In the genomic region with DNA sequence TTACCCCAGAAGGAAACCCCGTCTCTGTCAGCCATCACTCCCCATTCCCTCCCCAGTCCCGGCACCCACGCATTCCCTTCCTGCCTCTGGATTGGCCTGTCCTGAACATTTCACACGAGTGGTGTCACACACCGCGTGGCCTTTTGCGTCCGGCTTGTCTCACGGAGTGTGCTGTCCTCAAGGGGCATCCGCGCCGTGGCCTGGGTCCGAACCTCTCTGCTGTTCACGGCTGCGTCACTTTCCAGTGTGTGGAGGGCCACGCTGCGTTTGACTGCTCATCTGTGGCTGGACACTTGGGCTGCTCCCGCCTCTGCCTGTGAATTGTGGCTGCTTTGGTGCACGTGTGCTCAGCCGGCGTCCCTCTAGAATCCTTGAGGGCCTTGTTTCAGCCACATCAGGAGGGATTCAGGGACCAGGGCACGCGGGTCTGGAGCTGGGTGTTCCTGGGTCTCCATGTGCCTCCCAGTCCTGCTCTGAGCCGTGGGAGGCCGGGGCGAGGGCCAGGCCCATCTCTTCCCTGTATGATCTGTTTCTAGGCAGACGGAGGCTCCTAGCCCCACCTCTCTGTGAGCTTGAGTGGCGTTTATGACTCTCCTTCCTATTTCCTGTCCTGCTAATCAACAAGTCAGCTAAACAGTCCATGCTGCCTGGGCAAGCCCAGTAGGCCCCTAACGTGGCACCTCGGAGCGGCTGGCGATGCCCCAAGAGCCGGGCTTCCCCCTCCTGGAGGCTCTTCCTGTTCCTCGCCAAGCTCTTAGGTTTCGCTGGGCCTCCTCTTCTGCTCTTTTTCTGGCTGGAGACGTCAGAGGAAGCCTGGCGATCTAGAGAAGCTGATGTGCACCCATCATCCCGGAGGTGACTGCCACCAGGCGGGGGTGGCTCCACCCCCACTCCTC, we compare ENCODE assay signal across 8 cellular contexts. TPM values are rescaled to one million over a fixed set of nuclear protein-coding genes. Genes with fewer than 3 reads are reported as not detected.
A peak's percentile ranks its signal among the peaks of the same experiment; 100 is the strongest.
DNase-seq lines count a peak whose midpoint lies in the region; ATAC-seq and TF ChIP-seq lines count a peak whose summit lies in the region.

No MANE protein-coding gene starts in this region.

- H3K4me3 Mint-ChIP-seq in activated CD4-positive, alpha-beta T cell treated with anti-CD3 and anti-CD28 coated beads, Interleukin-2, amount 10 ng/mL, durations not matched to agents 24 days and 14 days: peak overlapping the region; percentile 82
- H3K4me3 Mint-ChIP-seq in natural killer cell treated with Interleukin-12 subunit alpha and Interleukin-12 subunit beta and Interleukin-15 and Interleukin-18, amount 100 ng/mL, for 72 hours: peak overlapping the region; percentile 43

- TF ChIP-seq POLR2A in erythroblast (IDR thresholded peaks at IDR 0.05; ENCODE audit: low read length): peak; percentile 62

- no peaks in the 10 kb centered on the region for H3K9me3 ChIP-seq in BLaER1 treated with 17β-estradiol and CSF1 and Interleukin-3, amounts not matched to agents 10 nM and 100 nM (replicated peaks in 1 of 11)
- H3K9me3 ChIP-seq in HUES64 (ENCODE audit: insufficient read depth, low read depth, low read length) (no peaks in the 10 kb centered on the region), upper lobe of right lung (no peaks in the 10 kb centered on the region)

- peaks cover 18% of the 10 kb centered on the region for H3K36me3 Mint-ChIP-seq in activated CD4-positive, alpha-beta T cell treated with anti-CD3 and anti-CD28 coated beads, Interleukin-2, amount 10 ng/mL, durations not matched to agents 24 days and 14 days (ENCODE audit: low read depth)
- no peaks in the 10 kb centered on the region for H3K36me3 Mint-ChIP-seq in natural killer cell treated with Interleukin-12 subunit alpha and Interleukin-12 subunit beta and Interleukin-15 and Interleukin-18, amount 100 ng/mL, for 72 hours

- no peaks in the 10 kb centered on the region for H3K27me3 Mint-ChIP-seq in activated CD4-positive, alpha-beta T cell treated with anti-CD3 and anti-CD28 coated beads, Interleukin-2, amount 10 ng/mL, durations not matched to agents 24 days and 14 days
- no peaks in the 10 kb centered on the region for H3K27me3 Mint-ChIP-seq in natural killer cell treated with Interleukin-12 subunit alpha and Interleukin-12 subunit beta and Interleukin-15 and Interleukin-18, amount 100 ng/mL, for 72 hours

- peaks cover 20% of the 10 kb centered on the region for H3K4me1 Mint-ChIP-seq in activated CD4-positive, alpha-beta T cell treated with anti-CD3 and anti-CD28 coated beads, Interleukin-2, amount 10 ng/mL, durations not matched to agents 24 days and 14 days
- peaks cover 11 to 15% of the 10 kb centered on the region in 2 donors for H3K4me1 Mint-ChIP-seq in natural killer cell treated with Interleukin-12 subunit alpha and Interleukin-12 subunit beta and Interleukin-15 and Interleukin-18, amount 100 ng/mL, for 72 hours (ENCODE audit: low read depth in 2 of 2)

- TF ChIP-seq CTCF in upper lobe of right lung (IDR thresholded peaks at IDR 0.05): no peak

- intact Hi-C loops in activated CD4-positive, alpha-beta T cell treated with anti-CD3 and anti-CD28 coated beads, Interleukin-2, amount 10 ng/mL, durations not matched to agents 24 days and 14 days (cut with micrococcal nuclease): no loop called here
- intact Hi-C loops in upper lobe of right lung (cut with DNase I): no loop called here

- ATAC-seq in natural killer cell treated with Interleukin-12 subunit alpha and Interleukin-12 subunit beta and Interleukin-15 and Interleukin-18, amount 100 ng/mL, for 72 hours: peak; percentile 54 to 75
- ATAC-seq in upper lobe of right lung (peak; percentile 78), GM21526 (IDR thresholded peaks at IDR 0.05; ENCODE audit: low FRiP score, unreplicated experiment) (no peak)

- peak overlapping the region; percentile 99 for H3K27ac Mint-ChIP-seq in activated CD4-positive, alpha-beta T cell treated with anti-CD3 and anti-CD28 coated beads, Interleukin-2, amount 10 ng/mL, durations not matched to agents 24 days and 14 days
- H3K27ac Mint-ChIP-seq in natural killer cell treated with Interleukin-12 subunit alpha and Interleukin-12 subunit beta and Interleukin-15 and Interleukin-18, amount 100 ng/mL, for 72 hours: peak overlapping the region; percentile 77 to 97

- no peaks in the 10 kb centered on the region for H3K27me3 ChIP-seq in BLaER1 treated with 17β-estradiol and CSF1 and Interleukin-3, amounts not matched to agents 10 nM and 100 nM
- H3K27me3 ChIP-seq in HUES64 (ENCODE audit: insufficient read depth, low read length): no peaks in the 10 kb centered on the region
- H3K27me3 ChIP-seq in upper lobe of right lung: no peaks in the 10 kb centered on the region

- peaks cover 69 to 100% (median 87%) of the 10 kb centered on the region in 10 experiments for H3K4me1 ChIP-seq in BLaER1 treated with 17β-estradiol and CSF1 and Interleukin-3, amounts not matched to agents 10 nM and 100 nM
- H3K4me1 ChIP-seq in HUES64 (ENCODE audit: insufficient read depth, low read length) (no peaks in the 10 kb centered on the region), upper lobe of right lung (peaks cover 71% of the 10 kb centered on the region)

- H3K27ac ChIP-seq in BLaER1 treated with 17β-estradiol and CSF1 and Interleukin-3, amounts not matched to agents 10 nM and 100 nM: peak overlapping the region; percentile 63 to 88 (median 82); a peak in 21 of 22 replicates
- H3K27ac ChIP-seq in HUES64 (ENCODE audit: low read depth, low read length) (no peak overlapping the region), upper lobe of right lung (peak overlapping the region; percentile 80)

- H4K20me1 ChIP-seq in BLaER1 treated with 17β-estradiol and CSF1 and Interleukin-3, amounts not matched to agents 10 nM and 100 nM: peaks cover 76 to 100% (median 95%) of the 10 kb centered on the region in 11 experiments

- peak; percentile 87 for DNase-seq in activated CD4-positive, alpha-beta T cell treated with anti-CD3 and anti-CD28 coated beads, Interleukin-2, amount 10 ng/mL, durations not matched to agents 24 days and 14 days
- DNase-seq in erythroblast (lab: John Stamatoyannopoulos, UW): peak in 1 of 2 experiments; percentile 44
- DNase-seq in natural killer cell treated with Interleukin-12 subunit alpha and Interleukin-12 subunit beta and Interleukin-15 and Interleukin-18, amount 100 ng/mL, for 72 hours (ENCODE audit: low spot score): peak; percentile 59
- DNase-seq in upper lobe of right lung: peak; percentile 85
- DNase-seq in NCI-H1105 treated with DMSO at 0.1 percent for 48 hours (lab: John Stamatoyannopoulos, UW): no peak

- peak overlapping the region in 9 of 10 experiments; percentile 12 to 59 (median 42); a peak in 16 of 20 replicates for H3K4me3 ChIP-seq in BLaER1 treated with 17β-estradiol and CSF1 and Interleukin-3, amounts not matched to agents 10 nM and 100 nM
- H3K4me3 ChIP-seq in HUES64 (ENCODE audit: low read length): no peak overlapping the region
- H3K4me3 ChIP-seq in upper lobe of right lung: no peak overlapping the region

- H3K4me2 ChIP-seq in BLaER1 treated with 17β-estradiol and CSF1 and Interleukin-3, amounts not matched to agents 10 nM and 100 nM: peak overlapping the region; percentile 84 to 100 (median 92)

- 94% methylated on average over 39 of the region's 39 CpGs for WGBS in HUES64

- H3K36me3 ChIP-seq in BLaER1 treated with 17β-estradiol and CSF1 and Interleukin-3, amounts not matched to agents 10 nM and 100 nM: peaks cover 26 to 82% (median 57%) of the 10 kb centered on the region in 11 experiments
- H3K36me3 ChIP-seq in HUES64 (ENCODE audit: insufficient read depth, low read length): peaks cover 8% of the 10 kb centered on the region
- peaks cover 8% of the 10 kb centered on the region for H3K36me3 ChIP-seq in upper lobe of right lung

- H3K9ac ChIP-seq in BLaER1 treated with 17β-estradiol and CSF1 and Interleukin-3, amounts not matched to agents 10 nM and 100 nM: peak overlapping the region; percentile 68 to 85 (median 78)
- peak overlapping the region; percentile 16; the same call in 1 of the 2 replicates for H3K9ac ChIP-seq in HUES64 (ENCODE audit: low read depth, low read length)

- no peaks in the 10 kb centered on the region for H3K9me3 Mint-ChIP-seq in activated CD4-positive, alpha-beta T cell treated with anti-CD3 and anti-CD28 coated beads, Interleukin-2, amount 10 ng/mL, durations not matched to agents 24 days and 14 days
- no peaks in the 10 kb centered on the region for H3K9me3 Mint-ChIP-seq in natural killer cell treated with Interleukin-12 subunit alpha and Interleukin-12 subunit beta and Interleukin-15 and Interleukin-18, amount 100 ng/mL, for 72 hours

RNA-seq across cellular contexts. Expression of a gene that starts 8.1 kb away (rescaled TPM):
- polyA plus RNA-seq in HUES64 (2013, experiment 1 of 2): 42.9 TPM
- polyA plus RNA-seq in HUES64 (2013, experiment 2 of 2): 36.7 TPM
- 70.3 and 70.9 TPM in 2 replicates for total RNA-seq in activated CD4-positive, alpha-beta T cell treated with anti-CD3 and anti-CD28 coated beads, Interleukin-2, amount 10 ng/mL, durations not matched to agents 24 days and 14 days
- total RNA-seq in natural killer cell treated with Interleukin-12 subunit alpha and Interleukin-12 subunit beta and Interleukin-15 and Interleukin-18, amount 100 ng/mL, for 72 hours: 10 to 100 TPM; 50.9 to 79.2 TPM
- total RNA-seq in upper lobe of right lung: 51.8 TPM

RNA-seq across cellular contexts. Expression of a gene that starts 24.2 kb away (rescaled TPM):
- 7.7 TPM for polyA plus RNA-seq in HUES64 (2013, experiment 1 of 2)
- polyA plus RNA-seq in HUES64 (2013, experiment 2 of 2): 10.9 TPM
- total RNA-seq in activated CD4-positive, alpha-beta T cell treated with anti-CD3 and anti-CD28 coated beads, Interleukin-2, amount 10 ng/mL, durations not matched to agents 24 days and 14 days: 1.7 and 1.9 TPM in 2 replicates
- under 1 TPM in 1 of 2 donors, not detected in 1; 0.28 TPM for total RNA-seq in natural killer cell treated with Interleukin-12 subunit alpha and Interleukin-12 subunit beta and Interleukin-15 and Interleukin-18, amount 100 ng/mL, for 72 hours
- 1.0 TPM for total RNA-seq in upper lobe of right lung

RNA-seq across cellular contexts. Expression of a gene that starts 27.9 kb away (rescaled TPM):
- 131 TPM for polyA plus RNA-seq in HUES64 (2013, experiment 1 of 2)
- 132 TPM for polyA plus RNA-seq in HUES64 (2013, experiment 2 of 2)
- total RNA-seq in activated CD4-positive, alpha-beta T cell treated with anti-CD3 and anti-CD28 coated beads, Interleukin-2, amount 10 ng/mL, durations not matched to agents 24 days and 14 days: 254 and 269 TPM in 2 replicates
- 100 to 1,000 TPM; 163 to 215 TPM for total RNA-seq in natural killer cell treated with Interleukin-12 subunit alpha and Interleukin-12 subunit beta and Interleukin-15 and Interleukin-18, amount 100 ng/mL, for 72 hours
- 126 TPM for total RNA-seq in upper lobe of right lung

RNA-seq across cellular contexts. Expression of a gene that starts 34.7 kb away (rescaled TPM):
- polyA plus RNA-seq in HUES64 (2013, experiment 1 of 2): 116 TPM
- 108 TPM for polyA plus RNA-seq in HUES64 (2013, experiment 2 of 2)
- 72.3 and 82.4 TPM in 2 replicates for total RNA-seq in activated CD4-positive, alpha-beta T cell treated with anti-CD3 and anti-CD28 coated beads, Interleukin-2, amount 10 ng/mL, durations not matched to agents 24 days and 14 days
- total RNA-seq in natural killer cell treated with Interleukin-12 subunit alpha and Interleukin-12 subunit beta and Interleukin-15 and Interleukin-18, amount 100 ng/mL, for 72 hours: 10 to 100 TPM; 85.9 to 88.3 TPM
- 135 TPM for total RNA-seq in upper lobe of right lung

RNA-seq across cellular contexts. Expression of a gene that starts 39.6 kb away (rescaled TPM):
- 14.5 TPM for polyA plus RNA-seq in HUES64 (2013, experiment 1 of 2)
- 14.1 TPM for polyA plus RNA-seq in HUES64 (2013, experiment 2 of 2)
- total RNA-seq in activated CD4-positive, alpha-beta T cell treated with anti-CD3 and anti-CD28 coated beads, Interleukin-2, amount 10 ng/mL, durations not matched to agents 24 days and 14 days: 97.1 and 98.9 TPM in 2 replicates
- total RNA-seq in natural killer cell treated with Interleukin-12 subunit alpha and Interleukin-12 subunit beta and Interleukin-15 and Interleukin-18, amount 100 ng/mL, for 72 hours: 100 to 1,000 TPM; 204 to 205 TPM
- 125 TPM for total RNA-seq in upper lobe of right lung

Comparison
In these comparisons a context has a peak if more than half of its experiments do, and no peak if none do; other contexts are left out.
1. H3K4me3 ChIP-seq: peak in BLaER1 treated with 17β-estradiol and CSF1 and Interleukin-3, amounts not matched to agents 10 nM and 100 nM (9 of 10); none in HUES64 (single experiment) and upper lobe of right lung (single experiment).